8 cellular contexts compared by ENCODE assay signal in genomic region chr2:136378712-136379595, GRCh38.
DNase-seq lines count a peak whose midpoint lies in the region; ATAC-seq and TF ChIP-seq lines count a peak whose summit lies in the region.

No MANE protein-coding gene starts in this region.

- H3K9me1 ChIP-seq in IMR-90 (ENCODE audit: insufficient read depth, low read length): no peaks in the 10 kb centered on the region

- H2AFZ ChIP-seq in IMR-90 (replicated peaks; ENCODE audit: low read length, poor library complexity): no peak overlapping the region
- H2AFZ ChIP-seq in PC-3 (ENCODE audit: low read length): no peak overlapping the region

- ATAC-seq in IMR-90 (ENCODE audit: low read depth) (peak; percentile 70), PC-3 (peak; percentile 81), GM21786 (IDR thresholded peaks at IDR 0.05; ENCODE audit: unreplicated experiment) (no peak), GM21447 (IDR thresholded peaks at IDR 0.05; ENCODE audit: unreplicated experiment) (no peak)

- H4K20me1 ChIP-seq in IMR-90 (ENCODE audit: insufficient read depth, low read length) (no peaks in the 10 kb centered on the region), PC-3 (ENCODE audit: low read length) (no peaks in the 10 kb centered on the region)

- H3K79me2 ChIP-seq in PC-3 (ENCODE audit: low read length): no peaks in the 10 kb centered on the region

- no peak overlapping the region for H2BK15ac ChIP-seq in IMR-90 (ENCODE audit: low read depth, low read length)

- H3K9me3 ChIP-seq in IMR-90 (ENCODE audit: control insufficient read depth, insufficient read depth, low read length): no peaks in the 10 kb centered on the region
- no peaks in the 10 kb centered on the region for H3K9me3 ChIP-seq in PC-3 (ENCODE audit: low read length)

- TF ChIP-seq CTCF in IMR-90 (conservative IDR thresholded peaks at IDR 0.05; ENCODE audit: low read depth, low read length): peak; percentile 52
- peak; percentile 83 for TF ChIP-seq CTCF in PC-3 (conservative IDR thresholded peaks at IDR 0.05; ENCODE audit: low read depth, low read length)

- H3K36me3 ChIP-seq in IMR-90 (ENCODE audit: control insufficient read depth, insufficient read depth, low read length) (no peaks in the 10 kb centered on the region), PC-3 (ENCODE audit: low read depth, low read length) (no peaks in the 10 kb centered on the region)

- no peak overlapping the region for H3K27ac ChIP-seq in IMR-90 (ENCODE audit: insufficient read depth, low read length)
- no peak overlapping the region for H3K27ac ChIP-seq in PC-3 (ENCODE audit: low read length)

- no peak for TF ChIP-seq POLR2A in IMR-90 (IDR thresholded peaks at IDR 0.05; ENCODE audit: low read depth, low read length)

- H3K14ac ChIP-seq in IMR-90 (replicated peaks; ENCODE audit: low read depth, low read length): no peak overlapping the region

- no peak overlapping the region for H2BK20ac ChIP-seq in IMR-90 (ENCODE audit: low read depth, low read length)

- no peak overlapping the region for H4K5ac ChIP-seq in IMR-90 (ENCODE audit: low read depth, low read length)

- H2AK9ac ChIP-seq in IMR-90 (replicated peaks; ENCODE audit: low read depth, low read length, poor library complexity): no peak overlapping the region

- no peak overlapping the region for H3K56ac ChIP-seq in IMR-90 (ENCODE audit: extremely low read depth, insufficient read depth, low read length)

- no peaks in the 10 kb centered on the region for H3K4me1 ChIP-seq in IMR-90 (ENCODE audit: control insufficient read depth, insufficient read depth, low read length)
- H3K4me1 ChIP-seq in PC-3 (ENCODE audit: insufficient read depth, low read length): no peaks in the 10 kb centered on the region

- H3F3A ChIP-seq in PC-3 (ENCODE audit: low read length, unreplicated experiment): no peaks in the 10 kb centered on the region

- H2BK120ac ChIP-seq in IMR-90 (ENCODE audit: low read depth, low read length): no peak overlapping the region

- no peak overlapping the region for H3K23ac ChIP-seq in IMR-90 (ENCODE audit: low read depth, low read length)

- POLR2A ChIA-PET in IMR-90 (lab: Charles Lee; ENCODE audit: unreplicated experiment) (no interaction called here), PC-3 (lab: Charles Lee; ENCODE audit: unreplicated experiment) (no interaction called here)

- H3K9ac ChIP-seq in IMR-90 (ENCODE audit: low read depth, low read length) (no peak overlapping the region), PC-3 (ENCODE audit: low read length) (no peak overlapping the region)

- no peaks in the 10 kb centered on the region for H3K79me1 ChIP-seq in IMR-90 (ENCODE audit: low read depth in 1 of 2, low read length in 2 of 2)

- intact Hi-C loops in IMR-90 (cut with micrococcal nuclease): loop anchor here (1.0 to 5.0 kb wide), 2 partner anchors 463 to 562 kb away; no protein-coding TSS in a partner anchor
- intact Hi-C loops in PC-3 (cut with micrococcal nuclease): loop anchor here (1.0 to 10.0 kb wide), 2 partner anchors 254 to 465 kb away; no protein-coding TSS in a partner anchor

- no peak overlapping the region for H3K18ac ChIP-seq in IMR-90 (ENCODE audit: low read depth, low read length)

- DNase-seq in DMS53 (lab: John Stamatoyannopoulos, UW): peak; percentile 59
- peak; percentile 36 for DNase-seq in IMR-90
- peak; percentile 61 for DNase-seq in PC-3
- DNase-seq in activated T-helper 1 cell treated with anti-CD3 and anti-CD28 coated beads, Interleukin-2, amount 50 U/mL, for 16 hours (ENCODE audit: low read depth in 1 of 2, low spot score in 1 of 2): peak; percentile 55 to 56
- DNase-seq in globus pallidus (ENCODE audit: low spot score): peak; percentile 71
- peak; percentile 55 for DNase-seq in renal cortical epithelial cell (ENCODE audit: low read depth)

- BruUV-seq in IMR-90 (replicated peaks; lab: Mats Ljungman, UMichigan): no TSS peak
- no TSS peak for BruUV-seq in PC-3 (replicated peaks; lab: Mats Ljungman, UMichigan)

- no peak overlapping the region for H2BK5ac ChIP-seq in IMR-90 (ENCODE audit: low read depth, low read length, poor library complexity, severe bottlenecking)

- H4K8ac ChIP-seq in IMR-90 (ENCODE audit: low read depth in 2 of 2, low read length in 2 of 2): no peak overlapping the region

- dilution Hi-C loops in IMR-90 (cut with HindIII; ENCODE audit: low sequenced_read_pairs, unreplicated experiment): no loop called here

- H3K27me3 ChIP-seq in IMR-90 (ENCODE audit: control insufficient read depth, insufficient read depth, low read length): no peaks in the 10 kb centered on the region
- peaks cover 3% of the 10 kb centered on the region; the same call in 1 of the 2 replicates for H3K27me3 ChIP-seq in PC-3 (ENCODE audit: low read length)

- H3K4me3 ChIP-seq in IMR-90 (ENCODE audit: insufficient read depth, low read depth, low read length): no peak overlapping the region
- H3K4me3 ChIP-seq in PC-3 (ENCODE audit: low read length): no peak overlapping the region

- in situ Hi-C loops in IMR-90 (cut with MboI; ENCODE audit: low sequenced_read_pairs): loop anchor here (5.0 to 25.0 kb wide), 2 partner anchors 462 to 1392 kb away; no protein-coding TSS in a partner anchor

- CTCF ChIA-PET in IMR-90 (lab: Yijun Ruan, JAX) (no interaction called here), PC-3 (lab: Charles Lee) (no interaction called here)

- no peaks in the 10 kb centered on the region for H3K9me2 ChIP-seq in PC-3 (replicated peaks; ENCODE audit: low read length)

- no peak overlapping the region for H3K4me2 ChIP-seq in IMR-90 (ENCODE audit: low read depth, low read length)
- no peak overlapping the region for H3K4me2 ChIP-seq in PC-3 (ENCODE audit: low read length)

- H2AK5ac ChIP-seq in IMR-90 (ENCODE audit: low read depth, low read length): no peak overlapping the region

- no peak overlapping the region for H4K91ac ChIP-seq in IMR-90 (ENCODE audit: insufficient read depth, low read depth, low read length)

- H3K4ac ChIP-seq in IMR-90 (ENCODE audit: low read depth, low read length): no peak overlapping the region

- WGBS in IMR-90 (ENCODE audit: extremely low coverage in 2 of 2, insufficient read length in 1 of 2), 2 experiments: no CpG with 5 or more reads among the region's 4 CpGs

- TF ChIP-seq RAD21 in IMR-90 (IDR thresholded peaks at IDR 0.05; ENCODE audit: low read length): peak; percentile 63

TF ChIP-seq in IMR-90, 13 proteins besides CTCF, POLR2A, EP300 and RAD21:
- peak; percentile 48 for TF ChIP-seq SMC3 (IDR thresholded peaks at IDR 0.05; ENCODE audit: low read depth, low read length)
- no peak for TF ChIP-seq FOS (IDR thresholded peaks at IDR 0.05; ENCODE audit: low read depth, low read length)
- TF ChIP-seq BHLHE40 (IDR thresholded peaks at IDR 0.05; ENCODE audit: low read depth, low read length): no peak

Comparison
In these comparisons a context has a peak if more than half of its experiments do, and no peak if none do; other contexts are left out.
1. ATAC-seq: peak in IMR-90 (single experiment) and PC-3 (single experiment); none in GM21786 (single experiment) and GM21447 (single experiment).
2. Peak in every context shown above with its lines, with median percentiles within 50 percentile points of each other: DNase-seq.